Comparison of ENCODE assay signal across 13 cellular contexts in genomic region chr6:155881845-155882526, GRCh38.
DNase-seq lines count a peak whose midpoint lies in the region; ATAC-seq and TF ChIP-seq lines count a peak whose summit lies in the region.
"Had no signal": no experiment of that assay in that cellular context is flagged by ENCODE, and none has a peak within 500 bp of the region (broad histone marks: within the 10 kb centered on the region; RNA-seq: fewer than 3 reads in every experiment).

No MANE protein-coding gene starts in this region.

- H3K36me3 Mint-ChIP-seq in type B pancreatic cell, result no peaks in the 10 kb centered on the region
- H3K36me3 Mint-ChIP-seq: IgD-negative memory B cell, memory B cell had no signal

- BruUV-seq in Panc1 (replicated peaks; lab: Mats Ljungman, UMichigan), result no TSS peak

- H3K4me3 ChIP-seq in BLaER1 treated with 17β-estradiol and CSF1 and Interleukin-3, amounts not matched to agents 10 nM and 100 nM, result no peak overlapping the region
- no peak overlapping the region for H3K4me3 ChIP-seq in Panc1 (ENCODE audit: low read depth in 2 of 2, low read length in 2 of 2)
- H3K4me3 ChIP-seq: SK-N-MC, skin epidermis had no signal

- no peaks in the 10 kb centered on the region for H4K20me1 ChIP-seq in BLaER1 treated with 17β-estradiol and CSF1 and Interleukin-3, amounts not matched to agents 10 nM and 100 nM

- DNase-seq in Panc1 (ENCODE audit: low read depth, low spot score) (no peak), DMS 273 treated with DMSO at 0.1 percent for 48 hours (lab: John Stamatoyannopoulos, UW) (no peak), midbrain (lab: John Stamatoyannopoulos, UW) (no peak), ACHN (no peak), type B pancreatic cell (ENCODE audit: extremely low spot score, unreplicated experiment) (no peak)
- DNase-seq: NCI-H2227 treated with DMSO at 0.1 percent for 48 hours had no signal

- H3K4me2 ChIP-seq in BLaER1 treated with 17β-estradiol and CSF1 and Interleukin-3, amounts not matched to agents 10 nM and 100 nM, result peak overlapping the region; percentile 39 to 84 (median 61)

- POLR2A ChIA-PET in Panc1 (lab: Charles Lee), result no interaction called here

- H3K27me3 ChIP-seq in BLaER1 treated with 17β-estradiol and CSF1 and Interleukin-3, amounts not matched to agents 10 nM and 100 nM, result no peaks in the 10 kb centered on the region
- no peaks in the 10 kb centered on the region for H3K27me3 ChIP-seq in Panc1 (ENCODE audit: control insufficient read depth, insufficient read depth, low read length)

- in situ Hi-C loops in Panc1 (cut with HindIII; ENCODE audit: low pct_unique_long_range_greater_than_20kb, low sequenced_read_pairs) (no loop called here), ACHN (cut with HindIII; ENCODE audit: low pct_ligation_motif_present, low pct_unique_long_range_greater_than_20kb, low sequenced_read_pairs) (no loop called here)

- peak overlapping the region in 3 of 11 experiments; percentile 23 to 80 (median 69); a peak in 5 of 22 replicates for H3K27ac ChIP-seq in BLaER1 treated with 17β-estradiol and CSF1 and Interleukin-3, amounts not matched to agents 10 nM and 100 nM
- H3K27ac ChIP-seq in Panc1 (ENCODE audit: low read length), result peak overlapping the region; percentile 37; the same call in 1 of the 2 replicates

- no peaks in the 10 kb centered on the region for H3K9me3 Mint-ChIP-seq in type B pancreatic cell
- H3K9me3 Mint-ChIP-seq: IgD-negative memory B cell, memory B cell had no signal

- H3K9ac ChIP-seq in BLaER1 treated with 17β-estradiol and CSF1 and Interleukin-3, amounts not matched to agents 10 nM and 100 nM, result no peak overlapping the region

- H3K27ac Mint-ChIP-seq in type B pancreatic cell, result no peak overlapping the region
- H3K27ac Mint-ChIP-seq: memory B cell had no signal

- CTCF ChIA-PET in Panc1 (lab: Charles Lee), result no interaction called here

- no peaks in the 10 kb centered on the region for H3K36me3 ChIP-seq in BLaER1 treated with 17β-estradiol and CSF1 and Interleukin-3, amounts not matched to agents 10 nM and 100 nM
- no peaks in the 10 kb centered on the region for H3K36me3 ChIP-seq in Panc1 (ENCODE audit: control insufficient read depth, insufficient read depth, low read length)

- TF ChIP-seq CTCF in Panc1 (IDR thresholded peaks at IDR 0.05) (no peak), type B pancreatic cell (conservative IDR thresholded peaks at IDR 0.05) (no peak)

- peaks cover 11% of the 10 kb centered on the region for H3K4me1 Mint-ChIP-seq in type B pancreatic cell (ENCODE audit: unreplicated experiment)

- intact Hi-C loops in Panc1 (cut with micrococcal nuclease; ENCODE audit: unreplicated experiment), result no loop called here

- no peaks in the 10 kb centered on the region for H3K9me3 ChIP-seq in BLaER1 treated with 17β-estradiol and CSF1 and Interleukin-3, amounts not matched to agents 10 nM and 100 nM (replicated peaks in 1 of 11)
- H3K9me3 ChIP-seq in Panc1 (ENCODE audit: control insufficient read depth, insufficient read depth, low read depth, low read length), result no peaks in the 10 kb centered on the region

- no peaks in the 10 kb centered on the region for H3K27me3 Mint-ChIP-seq in type B pancreatic cell
- H3K27me3 Mint-ChIP-seq: IgD-negative memory B cell, memory B cell had no signal

- H3K4me1 ChIP-seq in BLaER1 treated with 17β-estradiol and CSF1 and Interleukin-3, amounts not matched to agents 10 nM and 100 nM, result peaks cover 11 to 62% (median 15%) of the 10 kb centered on the region in 10 experiments
- H3K4me1 ChIP-seq in Panc1 (ENCODE audit: control insufficient read depth, insufficient read depth, low read length), result peaks cover 2% of the 10 kb centered on the region

- ATAC-seq in GM19043 (IDR thresholded peaks at IDR 0.05; ENCODE audit: low read depth, unreplicated experiment) (peak; percentile 10), HG02840 (IDR thresholded peaks at IDR 0.05; ENCODE audit: low FRiP score, unreplicated experiment) (peak; percentile 38), Panc1 (no peak)

- H3K4me3 Mint-ChIP-seq in type B pancreatic cell, result no peak overlapping the region
- H3K4me3 Mint-ChIP-seq: memory B cell had no signal
